11 cellular contexts compared by ENCODE assay signal in the genomic region with DNA sequence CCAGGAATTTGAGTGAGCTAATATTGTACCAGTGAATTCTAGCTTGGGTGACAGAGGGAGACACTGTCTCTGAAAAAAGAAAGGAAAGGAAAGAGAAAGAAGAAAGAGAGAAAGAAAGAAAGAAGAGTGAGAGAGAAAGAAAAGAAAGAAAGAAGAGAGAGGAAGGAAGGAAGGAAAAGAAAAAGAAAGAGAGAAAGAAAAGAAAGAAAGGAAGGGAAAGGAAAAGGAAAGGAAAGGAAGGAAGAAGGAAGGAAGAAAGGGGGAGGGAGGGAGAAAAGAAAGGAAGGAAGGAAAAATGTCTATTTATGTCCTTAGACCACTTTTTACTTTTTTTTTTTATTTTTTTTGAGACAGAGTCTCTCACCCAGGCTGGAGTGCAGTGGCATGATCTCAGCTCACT. TPM values are rescaled to one million over a fixed set of nuclear protein-coding genes. Genes with fewer than 3 reads are reported as not detected.
"Had no signal": no experiment of that assay in that cellular context is flagged by ENCODE, and none has a peak within 500 bp of the region (broad histone marks: within the 10 kb centered on the region; RNA-seq: fewer than 3 reads in every experiment).

No MANE protein-coding gene starts in this region.

- H3K9ac ChIP-seq: GM23248 had no signal

- H3K27ac ChIP-seq: GM23248, HL-60 had no signal

- H3K36me3 Mint-ChIP-seq: IgD-negative memory B cell had no signal

- H3K4me3 Mint-ChIP-seq: IgD-negative memory B cell had no signal

- H3K27ac Mint-ChIP-seq: IgD-negative memory B cell had no signal

- H3K36me3 ChIP-seq: HAP-1 had no signal

- H3K27me3 Mint-ChIP-seq: IgD-negative memory B cell had no signal

- DNase-seq: GM23248, GOT3, H7, KG1 had no signal

- H3K4me3 ChIP-seq: GM23248, HAP-1 had no signal

- ATAC-seq: HCT116, HepG2 had no signal

- H3K4me1 ChIP-seq: HAP-1 had no signal

- H2AFZ ChIP-seq: GM23248 had no signal

RNA-seq across cellular contexts. Expression of a gene that starts 5.4 kb away (rescaled TPM):
- total RNA-seq: H4 had no signal

RNA-seq across cellular contexts. Expression of a gene that starts 26.1 kb away (rescaled TPM):
- total RNA-seq: H7 had no signal

RNA-seq across cellular contexts. Expression of a gene that starts 54.2 kb away (rescaled TPM):
- total RNA-seq: H7 had no signal

RNA-seq across cellular contexts. Expression of a gene that starts 55.6 kb away (rescaled TPM):
- total RNA-seq: H7, HT1080 had no signal
